30 cellular contexts compared by ENCODE assay signal in genomic region chr16:76791151-76791550, GRCh38.
DNase-seq lines count a peak whose midpoint lies in the region; TF ChIP-seq lines count a peak whose summit lies in the region.
"Had no signal": no experiment of that assay in that cellular context is flagged by ENCODE, and none has a peak within 500 bp of the region (broad histone marks: within the 10 kb centered on the region; RNA-seq: fewer than 3 reads in every experiment).

No MANE protein-coding gene starts in this region.

- H2BK12ac ChIP-seq in trophoblast cell (ENCODE audit: low read length), result no peak overlapping the region

- no peak overlapping the region for H3K23ac ChIP-seq in trophoblast cell (ENCODE audit: low read length)

- H3K4me2 ChIP-seq in trophoblast cell (ENCODE audit: low read length), result no peak overlapping the region
- H3K4me2 ChIP-seq: A549; BLaER1; BLaER1 treated with 17β-estradiol and CSF1 and Interleukin-3, amounts not matched to agents 10 nM and 100 nM had no signal

- peaks cover 1% of the 10 kb centered on the region for H3K9me3 ChIP-seq in trophoblast cell (ENCODE audit: insufficient read depth, low read depth, low read length)
- H3K9me3 ChIP-seq: BE2C; BLaER1; BLaER1 treated with 17β-estradiol and CSF1 and Interleukin-3, amounts not matched to agents 10 nM and 100 nM; Caco-2 had no signal

- CTCF ChIA-PET in RWPE1 (lab: Yijun Ruan, JAX), result no interaction called here

- no peak overlapping the region for H3K18ac ChIP-seq in trophoblast cell (ENCODE audit: low read length)

- DNase-seq in amniotic epithelial cell (ENCODE audit: low read depth) (peak; percentile 56), iris pigment epithelial cell (ENCODE audit: low read depth) (peak; percentile 3), trophoblast cell (peak; percentile 55 to 88), AML-193 (lab: John Stamatoyannopoulos, UW) (no peak), hypothalamus (lab: John Stamatoyannopoulos, UW) (no peak), RWPE1 (ENCODE audit: low spot score) (no peak)
- DNase-seq: 8988T; ACHN; BE2C; C1 segment of cervical spinal cord; Caco-2; Calu3; CD4-positive, alpha-beta memory T cell; CD4-positive, alpha-beta T cell; CD4-positive, CD25-positive, alpha-beta regulatory T cell; CD8-positive, alpha-beta memory T cell; CD8-positive, alpha-beta T cell; COR-L47; DMS 273 treated with DMSO at 0.1 percent for 48 hours; DMS153; DMS53; DMS79; DMS79 treated with DMSO at 0.1 percent for 48 hours; DND-41; EL had no signal

- no peak for TF ChIP-seq CTCF in RWPE1 (conservative IDR thresholded peaks at IDR 0.05; ENCODE audit: low read depth)

- H3K14ac ChIP-seq in trophoblast cell (ENCODE audit: low read length), result no peak overlapping the region

- no peak overlapping the region for H3K4me3 ChIP-seq in trophoblast cell (ENCODE audit: low read depth, low read length)
- H3K4me3 ChIP-seq: A549; BLaER1; BLaER1 treated with 17β-estradiol and CSF1 and Interleukin-3, amounts not matched to agents 10 nM and 100 nM had no signal

- no peak overlapping the region for H4K12ac ChIP-seq in trophoblast cell (ENCODE audit: low read depth, low read length)

- H3K9ac ChIP-seq in trophoblast cell (ENCODE audit: low read length), result no peak overlapping the region
- H3K9ac ChIP-seq: BLaER1; BLaER1 treated with 17β-estradiol and CSF1 and Interleukin-3, amounts not matched to agents 10 nM and 100 nM had no signal

- H3K27ac ChIP-seq in trophoblast cell (ENCODE audit: low read depth, low read length), result no peak overlapping the region
- H3K27ac ChIP-seq in RWPE1, result no peak overlapping the region
- H3K27ac ChIP-seq: 22Rv1; A549; BLaER1; BLaER1 treated with 17β-estradiol and CSF1 and Interleukin-3, amounts not matched to agents 10 nM and 100 nM; C4-2B had no signal

- no peak overlapping the region for H2AFZ ChIP-seq in trophoblast cell (ENCODE audit: insufficient read depth, low read length, poor library complexity)

- H2BK120ac ChIP-seq in trophoblast cell (ENCODE audit: insufficient read depth, low read length, poor library complexity), result no peak overlapping the region

- no peaks in the 10 kb centered on the region for H3K4me1 ChIP-seq in trophoblast cell (ENCODE audit: control insufficient read depth in 1 of 2, insufficient read depth in 2 of 2, low read length in 2 of 2)
- H3K4me1 ChIP-seq: A549; BE2C; BLaER1; BLaER1 treated with 17β-estradiol and CSF1 and Interleukin-3, amounts not matched to agents 10 nM and 100 nM; Caco-2 had no signal

- no peak overlapping the region for H4K91ac ChIP-seq in trophoblast cell (ENCODE audit: low read depth, low read length)

- POLR2A ChIA-PET in RWPE1 (lab: Yijun Ruan, JAX; ENCODE audit: low non-redundant PET), result no interaction called here

- no peak overlapping the region for H2AK5ac ChIP-seq in trophoblast cell (ENCODE audit: low read length)

- no peaks in the 10 kb centered on the region for H3K27me3 ChIP-seq in trophoblast cell (ENCODE audit: insufficient read depth, low read length)
- H3K27me3 ChIP-seq: BE2C; BLaER1; BLaER1 treated with 17β-estradiol and CSF1 and Interleukin-3, amounts not matched to agents 10 nM and 100 nM had no signal

- no peaks in the 10 kb centered on the region for H3K36me3 ChIP-seq in trophoblast cell (ENCODE audit: control insufficient read depth in 1 of 2, insufficient read depth in 2 of 2, low read length in 2 of 2)
- H3K36me3 ChIP-seq: BE2C; BLaER1; BLaER1 treated with 17β-estradiol and CSF1 and Interleukin-3, amounts not matched to agents 10 nM and 100 nM had no signal

- H3K79me2 ChIP-seq in trophoblast cell (ENCODE audit: control insufficient read depth, insufficient read depth, low read length, poor library complexity), result no peaks in the 10 kb centered on the region

- no peak overlapping the region for H2BK5ac ChIP-seq in trophoblast cell (ENCODE audit: low read depth, low read length, poor library complexity)

- no peak overlapping the region for H3K4ac ChIP-seq in trophoblast cell (ENCODE audit: low read depth, low read length)

- no peak overlapping the region for H4K8ac ChIP-seq in trophoblast cell (ENCODE audit: low read depth, low read length)

- no CpG with 5 or more reads among the region's 2 CpGs for WGBS in trophoblast cell (ENCODE audit: extremely low coverage, insufficient coverage, insufficient read length)

- no peaks in the 10 kb centered on the region for H3K79me1 ChIP-seq in trophoblast cell (ENCODE audit: low read length)

Comparison
In these comparisons a context has a peak if more than half of its experiments do, and no peak if none do; other contexts are left out.
1. DNase-seq: peak in amniotic epithelial cell (single experiment), iris pigment epithelial cell (single experiment) and trophoblast cell (2 of 2); none in AML-193 (0 of 2), hypothalamus (0 of 51) and RWPE1 (single experiment).